11 cellular contexts compared by ENCODE assay signal in the genomic region with DNA sequence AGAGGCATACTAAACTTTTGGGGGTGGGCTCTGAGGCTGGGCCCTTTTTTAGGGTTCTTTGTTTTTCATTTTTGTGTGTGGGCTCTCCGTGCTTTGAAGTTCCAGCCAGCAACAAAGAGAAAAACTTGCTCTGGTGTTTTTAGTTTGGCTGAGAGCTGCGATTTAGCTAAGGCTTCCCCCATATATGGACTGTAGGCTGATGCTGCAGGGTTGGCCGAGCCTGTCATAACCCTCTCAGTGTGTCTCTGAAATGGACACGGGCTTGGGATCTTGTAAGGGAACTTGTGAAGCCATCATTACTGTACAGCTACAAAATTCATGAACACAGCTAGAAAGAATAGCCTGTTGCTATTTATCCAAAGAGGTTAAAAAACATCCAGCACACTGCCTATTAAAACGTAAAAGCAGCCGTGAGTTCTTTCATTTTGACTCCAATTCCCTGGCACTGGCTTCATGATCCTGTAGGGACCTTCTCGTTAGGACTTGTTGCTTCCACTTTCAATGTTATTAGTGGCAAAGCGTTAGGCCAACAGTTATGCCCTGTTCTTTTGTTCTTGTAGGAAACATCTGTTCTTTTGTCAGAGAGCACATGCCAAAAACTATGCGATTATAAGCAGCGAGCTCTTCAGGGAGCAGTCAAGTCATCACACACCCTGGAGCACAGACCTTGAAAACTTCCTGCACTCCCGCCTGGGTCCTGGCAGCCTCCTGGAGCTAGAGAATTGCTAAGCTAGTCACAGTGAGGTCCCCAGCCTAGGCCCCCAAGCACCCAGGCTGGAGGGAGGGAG.
DNase-seq lines count a peak whose midpoint lies in the region; ATAC-seq and TF ChIP-seq lines count a peak whose summit lies in the region.
"Had no signal": no experiment of that assay in that cellular context is flagged by ENCODE, and none has a peak within 500 bp of the region (broad histone marks: within the 10 kb centered on the region; RNA-seq: fewer than 3 reads in every experiment).

No MANE protein-coding gene starts in this region.

- no peaks in the 10 kb centered on the region for H3K9me3 ChIP-seq in left ventricle myocardium inferior (replicated peaks)

- DNase-seq in NCI-H1105 treated with DMSO at 0.1 percent for 48 hours (lab: John Stamatoyannopoulos, UW), result peak; percentile 94
- DNase-seq in activated naive CD8-positive, alpha-beta T cell treated with anti-CD3 and anti-CD28 coated beads, Interleukin-2, amount 10 ng/mL, durations not matched to agents 7 days and 5 days, result no peak
- DNase-seq in left ventricle myocardium inferior, result no peak
- DNase-seq in stimulated activated CD4-positive, alpha-beta T cell treated with anti-CD3 and anti-CD28 coated beads, Interleukin-2, amount 100 ng/mL, for 48 hours, result no peak
- no peak for DNase-seq in stimulated activated CD8-positive, alpha-beta memory T cell treated with anti-CD3 and anti-CD28 coated beads, Interleukin-4, amount 100 ng/mL, for 48 hours
- DNase-seq: cortex of kidney had no signal

- intact Hi-C loops in left ventricle myocardium inferior (cut with micrococcal nuclease), result no loop called here

- peaks cover 19% of the 10 kb centered on the region for H3K4me1 Mint-ChIP-seq in activated naive CD8-positive, alpha-beta T cell treated with anti-CD3 and anti-CD28 coated beads, Interleukin-2, amount 10 ng/mL, durations not matched to agents 7 days and 5 days
- H3K4me1 Mint-ChIP-seq in stimulated activated naive CD8-positive, alpha-beta T cell treated with anti-CD3 and anti-CD28 coated beads, Interleukin-15, Interleukin-2, amounts not matched to agents 100 ng/mL and 50 ng/mL, for 24 hours (ENCODE audit: low read depth), result peaks cover 52% of the 10 kb centered on the region

- H3K27me3 ChIP-seq in left ventricle myocardium inferior (ENCODE audit: low read depth), result no peaks in the 10 kb centered on the region

- H3K27ac ChIP-seq in left ventricle myocardium inferior (replicated peaks), result peak overlapping the region; percentile 74

- peaks cover 15% of the 10 kb centered on the region for H3K4me1 ChIP-seq in left ventricle myocardium inferior

- H3K36me3 Mint-ChIP-seq in activated naive CD8-positive, alpha-beta T cell treated with anti-CD3 and anti-CD28 coated beads, Interleukin-2, amount 10 ng/mL, durations not matched to agents 7 days and 5 days, result no peaks in the 10 kb centered on the region
- H3K36me3 Mint-ChIP-seq in stimulated activated naive CD8-positive, alpha-beta T cell treated with anti-CD3 and anti-CD28 coated beads, Interleukin-15, Interleukin-2, amounts not matched to agents 100 ng/mL and 50 ng/mL, for 24 hours (ENCODE audit: low read depth), result no peaks in the 10 kb centered on the region
- H3K36me3 Mint-ChIP-seq: IgD-negative memory B cell had no signal

- POLR2A ChIA-PET in activated naive CD8-positive, alpha-beta T cell treated with anti-CD3 and anti-CD28 coated beads, Interleukin-2, amount 10 ng/mL, durations not matched to agents 7 days and 5 days (lab: Charles Lee), result no interaction called here

- peak; percentile 65 for ATAC-seq in activated naive CD8-positive, alpha-beta T cell treated with anti-CD3 and anti-CD28 coated beads, Interleukin-2, amount 10 ng/mL, durations not matched to agents 7 days and 5 days (ENCODE audit: low read depth)
- no peak for ATAC-seq in GM18520 (IDR thresholded peaks at IDR 0.05; ENCODE audit: unreplicated experiment)
- ATAC-seq in HG03520 (IDR thresholded peaks at IDR 0.05; ENCODE audit: unreplicated experiment), result no peak
- ATAC-seq: HCT116 had no signal

- H3K9me3 Mint-ChIP-seq in activated naive CD8-positive, alpha-beta T cell treated with anti-CD3 and anti-CD28 coated beads, Interleukin-2, amount 10 ng/mL, durations not matched to agents 7 days and 5 days, result no peaks in the 10 kb centered on the region
- no peaks in the 10 kb centered on the region for H3K9me3 Mint-ChIP-seq in stimulated activated naive CD8-positive, alpha-beta T cell treated with anti-CD3 and anti-CD28 coated beads, Interleukin-15, Interleukin-2, amounts not matched to agents 100 ng/mL and 50 ng/mL, for 24 hours

- peak overlapping the region; percentile 78 for H3K27ac Mint-ChIP-seq in activated naive CD8-positive, alpha-beta T cell treated with anti-CD3 and anti-CD28 coated beads, Interleukin-2, amount 10 ng/mL, durations not matched to agents 7 days and 5 days
- H3K27ac Mint-ChIP-seq in stimulated activated naive CD8-positive, alpha-beta T cell treated with anti-CD3 and anti-CD28 coated beads, Interleukin-15, Interleukin-2, amounts not matched to agents 100 ng/mL and 50 ng/mL, for 24 hours, result peak overlapping the region; percentile 51

- TF ChIP-seq CTCF in left ventricle myocardium inferior (IDR thresholded peaks at IDR 0.05; ENCODE audit: borderline replicate concordance), result no peak

- peaks cover 4% of the 10 kb centered on the region for H3K27me3 Mint-ChIP-seq in activated naive CD8-positive, alpha-beta T cell treated with anti-CD3 and anti-CD28 coated beads, Interleukin-2, amount 10 ng/mL, durations not matched to agents 7 days and 5 days
- peaks cover 4% of the 10 kb centered on the region for H3K27me3 Mint-ChIP-seq in stimulated activated naive CD8-positive, alpha-beta T cell treated with anti-CD3 and anti-CD28 coated beads, Interleukin-15, Interleukin-2, amounts not matched to agents 100 ng/mL and 50 ng/mL, for 24 hours
- H3K27me3 Mint-ChIP-seq: IgD-negative memory B cell had no signal

- H3K4me3 ChIP-seq in left ventricle myocardium inferior, result peak overlapping the region; percentile 52

- H3K4me3 Mint-ChIP-seq in activated naive CD8-positive, alpha-beta T cell treated with anti-CD3 and anti-CD28 coated beads, Interleukin-2, amount 10 ng/mL, durations not matched to agents 7 days and 5 days, result peak overlapping the region; percentile 75
- H3K4me3 Mint-ChIP-seq in stimulated activated naive CD8-positive, alpha-beta T cell treated with anti-CD3 and anti-CD28 coated beads, Interleukin-15, Interleukin-2, amounts not matched to agents 100 ng/mL and 50 ng/mL, for 24 hours, result peak overlapping the region; percentile 60

- no peaks in the 10 kb centered on the region for H3K36me3 ChIP-seq in left ventricle myocardium inferior
